8 cellular contexts compared by ENCODE assay signal in genomic region chr1:11735854-11736745, GRCh38. TPM values are rescaled to one million over a fixed set of nuclear protein-coding genes. Genes with fewer than 3 reads are reported as not detected.
DNase-seq lines count a peak whose midpoint lies in the region; ATAC-seq and TF ChIP-seq lines count a peak whose summit lies in the region.

AGTRAP (plus strand) TSS chr1:11736136; CDS start chr1:11736209, 73 bp downstream.

- H3K27me3 Mint-ChIP-seq in CD8-positive, alpha-beta memory T cell, result no peaks in the 10 kb centered on the region
- H3K27me3 Mint-ChIP-seq in nephron (ENCODE audit: low read depth), result no peaks in the 10 kb centered on the region

- H3K27ac Mint-ChIP-seq in CD8-positive, alpha-beta memory T cell, result peak within 1 kb of the TSS; percentile 68 to 97 (median 90)
- peak within 1 kb of the TSS; percentile 61 to 79 (median 71) for H3K27ac Mint-ChIP-seq in nephron

- no peaks in the 10 kb centered on the region for H3K27me3 ChIP-seq in CD8-positive, alpha-beta memory T cell (ENCODE audit: insufficient read depth, low read length, poor library complexity, severe bottlenecking)

- H3K4me3 ChIP-seq in CD8-positive, alpha-beta memory T cell (ENCODE audit: low read length), result peak within 1 kb of the TSS; percentile 95
- H3K4me3 ChIP-seq in fibroblast of the aortic adventitia (ENCODE audit: low read depth, low read length), result peak within 1 kb of the TSS; percentile 99

- DNase-seq in CD8-positive, alpha-beta memory T cell, result peak; percentile 73 to 90 (median 82)
- peak; percentile 91 to 95 for DNase-seq in Kasumi-1 (lab: John Stamatoyannopoulos, UW)
- peak; percentile 80 to 85 for DNase-seq in SHP77 (lab: John Stamatoyannopoulos, UW)
- peak; percentile 71 for DNase-seq in activated effector memory CD4-positive, alpha-beta T cell treated with Interleukin-2 at 50 U/mL for 16 hours
- DNase-seq in fibroblast of the aortic adventitia (ENCODE audit: low read depth), result peak; percentile 93
- DNase-seq in stimulated activated naive CD8-positive, alpha-beta T cell treated with anti-CD3 and anti-CD28 coated beads, Interleukin-15, Interleukin-2, amounts not matched to agents 100 U/mL and 50 U/mL, for 24 hours, result peak; percentile 91

- no peaks in the 10 kb centered on the region for H3K9me3 ChIP-seq in CD8-positive, alpha-beta memory T cell (ENCODE audit: low read length)

- H3K9me3 Mint-ChIP-seq in CD8-positive, alpha-beta memory T cell, result no peaks in the 10 kb centered on the region
- H3K9me3 Mint-ChIP-seq in nephron, result no peaks in the 10 kb centered on the region

- peak; percentile 2 for TF ChIP-seq CTCF in fibroblast of the aortic adventitia (IDR thresholded peaks at IDR 0.05; ENCODE audit: insufficient read depth, low read length)
- no peak for TF ChIP-seq CTCF in nephron (IDR thresholded peaks at IDR 0.05; ENCODE audit: unreplicated experiment in 3 of 3)

- POLR2A ChIA-PET in CD8-positive, alpha-beta memory T cell (lab: Charles Lee), result interaction anchor here (0.6 to 2.3 kb wide), 7 partner anchors 17 to 1341 kb away, joined by 3 to 9 read pairs (median 5); partner anchors contain the start of genes CLCN6, DRAXIN and MTHFR

- ATAC-seq in GM21423 (IDR thresholded peaks at IDR 0.05; ENCODE audit: unreplicated experiment), result peak; percentile 44
- ATAC-seq in stimulated activated naive CD8-positive, alpha-beta T cell treated with anti-CD3 and anti-CD28 coated beads, Interleukin-15, Interleukin-2, amounts not matched to agents 100 U/mL and 50 U/mL, for 24 hours, result peak; percentile 81

- H3K4me1 ChIP-seq in CD8-positive, alpha-beta memory T cell (ENCODE audit: insufficient read depth, low read length), result peaks cover 64% of the 10 kb centered on the region

- peak within 1 kb of the TSS; percentile 90 to 99 (median 93) for H3K4me3 Mint-ChIP-seq in CD8-positive, alpha-beta memory T cell
- peak within 1 kb of the TSS; percentile 93 to 99 (median 95) for H3K4me3 Mint-ChIP-seq in nephron

- H3K36me3 Mint-ChIP-seq in CD8-positive, alpha-beta memory T cell, result peaks cover 0 to 3% (median 0%) of the 10 kb centered on the region in 3 donors
- H3K36me3 Mint-ChIP-seq in nephron (ENCODE audit: low read depth), result no peaks in the 10 kb centered on the region

- CTCF ChIA-PET in CD8-positive, alpha-beta memory T cell (lab: Charles Lee), result interaction anchor here (0.8 to 2.6 kb wide), 11 partner anchors 16 to 698 kb away, joined by 3 to 18 read pairs (median 4); partner anchors contain the start of genes CLCN6 and FBXO6

- peak within 1 kb of the TSS; percentile 83 for H3K27ac ChIP-seq in CD8-positive, alpha-beta memory T cell (ENCODE audit: low read depth, low read length)

- H3K4me1 Mint-ChIP-seq in CD8-positive, alpha-beta memory T cell, result peaks cover 55 to 71% (median 59%) of the 10 kb centered on the region in 3 donors
- peaks cover 27% of the 10 kb centered on the region for H3K4me1 Mint-ChIP-seq in nephron

- no peaks in the 10 kb centered on the region for H3K36me3 ChIP-seq in CD8-positive, alpha-beta memory T cell (ENCODE audit: insufficient read depth, low read length)

RNA-seq across cellular contexts. Expression of gene AGTRAP, which starts in this region (rescaled TPM):
- 10 to 100 TPM in 1 of 2 experiments, 1 to 10 TPM in 1; 9.7 to 10.6 TPM for total RNA-seq in CD8-positive, alpha-beta memory T cell
- polyA plus RNA-seq in CD8-positive, alpha-beta memory T cell, result 103 TPM
- 15.0 and 49.4 TPM in 2 replicates for total RNA-seq in fibroblast of the aortic adventitia (ENCODE audit: low replicate concordance)

Comparison
In these comparisons a context has a peak if more than half of its experiments do, and no peak if none do; other contexts are left out.
1. Peak in every context shown above with its lines: DNase-seq, ATAC-seq, H3K4me3 ChIP-seq and H3K27ac ChIP-seq.